Comparison of ENCODE assay signal across 12 cellular contexts in the genomic region with DNA sequence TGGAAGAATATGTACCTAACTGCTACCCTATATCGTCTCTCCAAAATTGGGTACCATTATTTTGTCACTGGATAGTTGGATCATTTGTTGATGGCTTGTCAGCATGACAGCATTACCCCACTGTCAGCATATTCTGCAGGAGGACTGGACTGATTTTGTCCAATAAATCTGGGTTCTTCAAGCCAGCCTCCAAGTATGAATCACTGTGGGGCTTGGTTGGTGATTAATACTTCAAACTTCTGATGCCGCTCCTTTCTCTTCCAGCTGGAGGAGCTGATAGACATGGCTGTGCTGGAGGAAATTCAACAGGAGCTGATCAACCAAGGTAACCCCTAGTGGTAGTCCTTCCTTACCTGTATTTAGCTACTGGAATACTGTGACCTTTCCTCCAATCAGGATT. TPM values are rescaled to one million over a fixed set of nuclear protein-coding genes. Genes with fewer than 3 reads are reported as not detected.
A peak's percentile ranks its signal among the peaks of the same experiment; 100 is the strongest.
DNase-seq lines count a peak whose midpoint lies in the region; TF ChIP-seq lines count a peak whose summit lies in the region.
"Had no signal": no experiment of that assay in that cellular context is flagged by ENCODE, and none has a peak within 500 bp of the region (broad histone marks: within the 10 kb centered on the region; RNA-seq: fewer than 3 reads in every experiment).

No MANE protein-coding gene starts in this region.

- peaks cover 5% of the 10 kb centered on the region for H3F3A ChIP-seq in DOHH2 (ENCODE audit: control insufficient read depth, insufficient read depth)

- H3K9me3 ChIP-seq in DOHH2 (ENCODE audit: control insufficient read depth, insufficient read depth, low read length): no peaks in the 10 kb centered on the region
- H3K9me3 ChIP-seq: right atrium auricular region, tibial nerve had no signal

- H3K4me1 ChIP-seq in DOHH2 (ENCODE audit: control insufficient read depth, low read length): peaks cover 26% of the 10 kb centered on the region

- peak; percentile 85 for DNase-seq in M059J (ENCODE audit: low read depth)
- peak; percentile 21 to 81 for DNase-seq in cardiac fibroblast (ENCODE audit: low read depth in 2 of 2)
- peak; percentile 74 for DNase-seq in myocyte (ENCODE audit: low read depth)
- DNase-seq in NCI-H82 (lab: John Stamatoyannopoulos, UW): no peak
- no peak for DNase-seq in NCI-H446 treated with DMSO at 0.1 percent for 48 hours (lab: John Stamatoyannopoulos, UW)
- DNase-seq in T1000 (lab: John Stamatoyannopoulos, UW): no peak
- no peak for DNase-seq in NCI-H2196 treated with DMSO at 0.1 percent for 48 hours (lab: John Stamatoyannopoulos, UW; ENCODE audit: unreplicated experiment)
- DNase-seq: cerebellar nuclear complex, NCI-H146 had no signal

- no peaks in the 10 kb centered on the region for H3K27me3 ChIP-seq in DOHH2 (ENCODE audit: control insufficient read depth, low read length)
- H3K27me3 ChIP-seq: right atrium auricular region, tibial nerve had no signal

- TF ChIP-seq CTCF in DOHH2 (IDR thresholded peaks at IDR 0.05; ENCODE audit: low read depth, low read length, poor library complexity, severe bottlenecking): no peak
- TF ChIP-seq CTCF in cardiac fibroblast (IDR thresholded peaks at IDR 0.05; ENCODE audit: low read depth, low read length): no peak

- H3K4me3 ChIP-seq in DOHH2 (ENCODE audit: low read length) (no peak overlapping the region), cardiac fibroblast (replicated peaks in 1 of 2; ENCODE audit: low read depth in 2 of 2, low read length in 2 of 2) (no peak overlapping the region)
- H3K4me3 ChIP-seq: right atrium auricular region, tibial nerve had no signal

- H3K9me2 ChIP-seq in DOHH2 (replicated peaks; ENCODE audit: control insufficient read depth, low read length): no peaks in the 10 kb centered on the region

- H3K79me2 ChIP-seq in DOHH2 (ENCODE audit: control insufficient read depth, low read length): peaks cover 72% of the 10 kb centered on the region

- H3K4me2 ChIP-seq in DOHH2 (ENCODE audit: low read length): peak overlapping the region; percentile 90

- no peak overlapping the region for H3K27ac ChIP-seq in DOHH2 (ENCODE audit: low read depth, low read length)
- H3K27ac ChIP-seq: right atrium auricular region, tibial nerve had no signal

- H4K20me1 ChIP-seq in DOHH2 (ENCODE audit: control insufficient read depth, insufficient read depth, low read depth, low read length): peaks cover 14% of the 10 kb centered on the region

- H3K36me3 ChIP-seq in DOHH2 (ENCODE audit: control insufficient read depth, low read length): peaks cover 84% of the 10 kb centered on the region

RNA-seq across cellular contexts. Expression of a gene that starts 2.5 kb away (rescaled TPM):
- total RNA-seq in M059J (2014; rRNA removed; shearing (Covaris generic)): 30.7 and 55.3 TPM in 2 replicates
- 72.4 and 85.9 TPM in 2 replicates for total RNA-seq in myocyte
- 47.0 TPM for polyA plus RNA-seq in myocyte (2012)

RNA-seq across cellular contexts. Expression of a gene that starts 3.0 kb away (rescaled TPM):
- total RNA-seq in M059J (2014; rRNA removed; shearing (Covaris generic)): 73.4 and 76.6 TPM in 2 replicates
- 65.2 and 93.5 TPM in 2 replicates for total RNA-seq in myocyte
- 48.7 TPM for polyA plus RNA-seq in myocyte (2012)

RNA-seq across cellular contexts. Expression of a gene that starts 16.4 kb away (rescaled TPM):
- total RNA-seq in M059J (2014; rRNA removed; shearing (Covaris generic)): 223 and 244 TPM in 2 replicates
- 191 and 195 TPM in 2 replicates for total RNA-seq in myocyte
- 110 TPM for polyA plus RNA-seq in myocyte (2012)

RNA-seq across cellular contexts. Expression of a gene that starts 46.3 kb away (rescaled TPM):
- total RNA-seq in M059J (2014; rRNA removed; shearing (Covaris generic)): 7.4 and 8.8 TPM in 2 replicates
- total RNA-seq in myocyte: 7.1 and 8.3 TPM in 2 replicates
- 9.3 TPM for polyA plus RNA-seq in myocyte (2012)

Comparison
In these comparisons a context has a peak if more than half of its experiments do, and no peak if none do; other contexts are left out.
1. DNase-seq: peak in M059J (single experiment), cardiac fibroblast (2 of 2) and myocyte (single experiment); none in NCI-H82 (single experiment), NCI-H446 treated with DMSO at 0.1 percent for 48 hours (single experiment), T1000 (single experiment) and NCI-H2196 treated with DMSO at 0.1 percent for 48 hours (single experiment).